In the genomic region with DNA sequence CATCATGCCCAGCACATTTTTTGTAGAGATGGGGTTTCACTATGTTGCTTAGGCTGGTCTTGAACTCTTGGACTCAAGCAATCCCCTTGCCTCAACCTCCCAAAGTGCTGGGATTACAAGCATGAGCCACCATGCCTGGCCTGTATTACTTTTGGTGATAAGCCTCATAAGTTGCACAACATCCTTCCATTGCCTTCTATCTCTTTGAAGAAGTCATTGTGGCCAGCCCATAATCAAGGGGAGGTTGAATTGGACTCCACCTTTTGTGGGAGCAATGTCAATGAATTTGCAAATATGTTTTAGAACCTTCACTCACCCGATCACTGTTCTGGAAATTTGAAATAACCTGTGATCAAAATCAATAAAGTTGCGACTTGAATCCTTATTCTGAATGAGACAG, we compare ENCODE assay signal across 2 cellular contexts.
TF ChIP-seq lines count a peak whose summit lies in the region.

No MANE protein-coding gene starts in this region.

TF ChIP-seq in WTC11, 78 proteins besides CTCF, POLR2A, EP300 and RAD21 (continued from another document):
- TF ChIP-seq, protein P1, sequence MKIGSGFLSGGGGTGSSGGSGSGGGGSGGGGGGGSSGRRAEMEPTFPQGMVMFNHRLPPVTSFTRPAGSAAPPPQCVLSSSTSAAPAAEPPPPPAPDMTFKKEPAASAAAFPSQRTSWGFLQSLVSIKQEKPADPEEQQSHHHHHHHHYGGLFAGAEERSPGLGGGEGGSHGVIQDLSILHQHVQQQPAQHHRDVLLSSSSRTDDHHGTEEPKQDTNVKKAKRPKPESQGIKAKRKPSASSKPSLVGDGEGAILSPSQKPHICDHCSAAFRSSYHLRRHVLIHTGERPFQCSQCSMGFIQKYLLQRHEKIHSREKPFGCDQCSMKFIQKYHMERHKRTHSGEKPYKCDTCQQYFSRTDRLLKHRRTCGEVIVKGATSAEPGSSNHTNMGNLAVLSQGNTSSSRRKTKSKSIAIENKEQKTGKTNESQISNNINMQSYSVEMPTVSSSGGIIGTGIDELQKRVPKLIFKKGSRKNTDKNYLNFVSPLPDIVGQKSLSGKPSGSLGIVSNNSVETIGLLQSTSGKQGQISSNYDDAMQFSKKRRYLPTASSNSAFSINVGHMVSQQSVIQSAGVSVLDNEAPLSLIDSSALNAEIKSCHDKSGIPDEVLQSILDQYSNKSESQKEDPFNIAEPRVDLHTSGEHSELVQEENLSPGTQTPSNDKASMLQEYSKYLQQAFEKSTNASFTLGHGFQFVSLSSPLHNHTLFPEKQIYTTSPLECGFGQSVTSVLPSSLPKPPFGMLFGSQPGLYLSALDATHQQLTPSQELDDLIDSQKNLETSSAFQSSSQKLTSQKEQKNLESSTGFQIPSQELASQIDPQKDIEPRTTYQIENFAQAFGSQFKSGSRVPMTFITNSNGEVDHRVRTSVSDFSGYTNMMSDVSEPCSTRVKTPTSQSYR (CRISPR knock-in tag; IDR thresholded peaks at IDR 0.05), result no peak
- TF ChIP-seq, protein P2, sequence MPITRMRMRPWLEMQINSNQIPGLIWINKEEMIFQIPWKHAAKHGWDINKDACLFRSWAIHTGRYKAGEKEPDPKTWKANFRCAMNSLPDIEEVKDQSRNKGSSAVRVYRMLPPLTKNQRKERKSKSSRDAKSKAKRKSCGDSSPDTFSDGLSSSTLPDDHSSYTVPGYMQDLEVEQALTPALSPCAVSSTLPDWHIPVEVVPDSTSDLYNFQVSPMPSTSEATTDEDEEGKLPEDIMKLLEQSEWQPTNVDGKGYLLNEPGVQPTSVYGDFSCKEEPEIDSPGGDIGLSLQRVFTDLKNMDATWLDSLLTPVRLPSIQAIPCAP (CRISPR knock-in tag; IDR thresholded peaks at IDR 0.05), result no peak
- TF ChIP-seq ZNF138 (CRISPR knock-in tag; conservative IDR thresholded peaks at IDR 0.05), result no peak
- TF ChIP-seq, protein P3, sequence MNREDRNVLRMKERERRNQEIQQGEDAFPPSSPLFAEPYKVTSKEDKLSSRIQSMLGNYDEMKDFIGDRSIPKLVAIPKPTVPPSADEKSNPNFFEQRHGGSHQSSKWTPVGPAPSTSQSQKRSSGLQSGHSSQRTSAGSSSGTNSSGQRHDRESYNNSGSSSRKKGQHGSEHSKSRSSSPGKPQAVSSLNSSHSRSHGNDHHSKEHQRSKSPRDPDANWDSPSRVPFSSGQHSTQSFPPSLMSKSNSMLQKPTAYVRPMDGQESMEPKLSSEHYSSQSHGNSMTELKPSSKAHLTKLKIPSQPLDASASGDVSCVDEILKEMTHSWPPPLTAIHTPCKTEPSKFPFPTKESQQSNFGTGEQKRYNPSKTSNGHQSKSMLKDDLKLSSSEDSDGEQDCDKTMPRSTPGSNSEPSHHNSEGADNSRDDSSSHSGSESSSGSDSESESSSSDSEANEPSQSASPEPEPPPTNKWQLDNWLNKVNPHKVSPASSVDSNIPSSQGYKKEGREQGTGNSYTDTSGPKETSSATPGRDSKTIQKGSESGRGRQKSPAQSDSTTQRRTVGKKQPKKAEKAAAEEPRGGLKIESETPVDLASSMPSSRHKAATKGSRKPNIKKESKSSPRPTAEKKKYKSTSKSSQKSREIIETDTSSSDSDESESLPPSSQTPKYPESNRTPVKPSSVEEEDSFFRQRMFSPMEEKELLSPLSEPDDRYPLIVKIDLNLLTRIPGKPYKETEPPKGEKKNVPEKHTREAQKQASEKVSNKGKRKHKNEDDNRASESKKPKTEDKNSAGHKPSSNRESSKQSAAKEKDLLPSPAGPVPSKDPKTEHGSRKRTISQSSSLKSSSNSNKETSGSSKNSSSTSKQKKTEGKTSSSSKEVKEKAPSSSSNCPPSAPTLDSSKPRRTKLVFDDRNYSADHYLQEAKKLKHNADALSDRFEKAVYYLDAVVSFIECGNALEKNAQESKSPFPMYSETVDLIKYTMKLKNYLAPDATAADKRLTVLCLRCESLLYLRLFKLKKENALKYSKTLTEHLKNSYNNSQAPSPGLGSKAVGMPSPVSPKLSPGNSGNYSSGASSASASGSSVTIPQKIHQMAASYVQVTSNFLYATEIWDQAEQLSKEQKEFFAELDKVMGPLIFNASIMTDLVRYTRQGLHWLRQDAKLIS (CRISPR knock-in tag; IDR thresholded peaks at IDR 0.05; ENCODE audit: borderline replicate concordance), result no peak
- TF ChIP-seq, protein P4, sequence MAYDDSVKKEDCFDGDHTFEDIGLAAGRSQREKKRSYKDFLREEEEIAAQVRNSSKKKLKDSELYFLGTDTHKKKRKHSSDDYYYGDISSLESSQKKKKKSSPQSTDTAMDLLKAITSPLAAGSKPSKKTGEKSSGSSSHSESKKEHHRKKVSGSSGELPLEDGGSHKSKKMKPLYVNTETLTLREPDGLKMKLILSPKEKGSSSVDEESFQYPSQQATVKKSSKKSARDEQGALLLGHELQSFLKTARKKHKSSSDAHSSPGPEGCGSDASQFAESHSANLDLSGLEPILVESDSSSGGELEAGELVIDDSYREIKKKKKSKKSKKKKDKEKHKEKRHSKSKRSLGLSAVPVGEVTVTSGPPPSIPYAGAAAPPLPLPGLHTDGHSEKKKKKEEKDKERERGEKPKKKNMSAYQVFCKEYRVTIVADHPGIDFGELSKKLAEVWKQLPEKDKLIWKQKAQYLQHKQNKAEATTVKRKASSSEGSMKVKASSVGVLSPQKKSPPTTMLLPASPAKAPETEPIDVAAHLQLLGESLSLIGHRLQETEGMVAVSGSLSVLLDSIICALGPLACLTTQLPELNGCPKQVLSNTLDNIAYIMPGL (CRISPR knock-in tag; IDR thresholded peaks at IDR 0.05), result no peak

TF ChIP-seq in K562, 482 proteins besides CTCF, POLR2A, EP300 and RAD21 (continued from another document):
- TF ChIP-seq, protein P5, sequence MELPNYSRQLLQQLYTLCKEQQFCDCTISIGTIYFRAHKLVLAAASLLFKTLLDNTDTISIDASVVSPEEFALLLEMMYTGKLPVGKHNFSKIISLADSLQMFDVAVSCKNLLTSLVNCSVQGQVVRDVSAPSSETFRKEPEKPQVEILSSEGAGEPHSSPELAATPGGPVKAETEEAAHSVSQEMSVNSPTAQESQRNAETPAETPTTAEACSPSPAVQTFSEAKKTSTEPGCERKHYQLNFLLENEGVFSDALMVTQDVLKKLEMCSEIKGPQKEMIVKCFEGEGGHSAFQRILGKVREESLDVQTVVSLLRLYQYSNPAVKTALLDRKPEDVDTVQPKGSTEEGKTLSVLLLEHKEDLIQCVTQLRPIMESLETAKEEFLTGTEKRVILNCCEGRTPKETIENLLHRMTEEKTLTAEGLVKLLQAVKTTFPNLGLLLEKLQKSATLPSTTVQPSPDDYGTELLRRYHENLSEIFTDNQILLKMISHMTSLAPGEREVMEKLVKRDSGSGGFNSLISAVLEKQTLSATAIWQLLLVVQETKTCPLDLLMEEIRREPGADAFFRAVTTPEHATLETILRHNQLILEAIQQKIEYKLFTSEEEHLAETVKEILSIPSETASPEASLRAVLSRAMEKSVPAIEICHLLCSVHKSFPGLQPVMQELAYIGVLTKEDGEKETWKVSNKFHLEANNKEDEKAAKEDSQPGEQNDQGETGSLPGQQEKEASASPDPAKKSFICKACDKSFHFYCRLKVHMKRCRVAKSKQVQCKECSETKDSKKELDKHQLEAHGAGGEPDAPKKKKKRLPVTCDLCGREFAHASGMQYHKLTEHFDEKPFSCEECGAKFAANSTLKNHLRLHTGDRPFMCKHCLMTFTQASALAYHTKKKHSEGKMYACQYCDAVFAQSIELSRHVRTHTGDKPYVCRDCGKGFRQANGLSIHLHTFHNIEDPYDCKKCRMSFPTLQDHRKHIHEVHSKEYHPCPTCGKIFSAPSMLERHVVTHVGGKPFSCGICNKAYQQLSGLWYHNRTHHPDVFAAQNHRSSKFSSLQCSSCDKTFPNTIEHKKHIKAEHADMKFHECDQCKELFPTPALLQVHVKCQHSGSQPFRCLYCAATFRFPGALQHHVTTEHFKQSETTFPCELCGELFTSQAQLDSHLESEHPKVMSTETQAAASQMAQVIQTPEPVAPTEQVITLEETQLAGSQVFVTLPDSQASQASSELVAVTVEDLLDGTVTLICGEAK (IDR thresholded peaks at IDR 0.05), result peak; percentile 65
- TF ChIP-seq, protein P5 (CRISPR knock-in tag; IDR thresholded peaks at IDR 0.05), result no peak
